ENCODE assay signal across 8 cellular contexts in genomic region chr18:47754311-47755101, GRCh38.
DNase-seq lines count a peak whose midpoint lies in the region; ATAC-seq and TF ChIP-seq lines count a peak whose summit lies in the region.

No MANE protein-coding gene starts in this region.

- H3K9me3 ChIP-seq in right lobe of liver = no peaks in the 10 kb centered on the region

- intact Hi-C loops in right lobe of liver (cut with DNase I) = loop anchor here in 1 of 2 donors (10.0 kb wide), 2 partner anchors 530 to 650 kb away; no protein-coding TSS in a partner anchor

- H3K27me3 ChIP-seq in brain microvascular endothelial cell (replicated peaks) = no peaks in the 10 kb centered on the region
- no peaks in the 10 kb centered on the region for H3K27me3 ChIP-seq in right lobe of liver

- in situ Hi-C loops in brain microvascular endothelial cell (cut with HindIII; ENCODE audit: low pct_ligation_motif_present, low sequenced_read_pairs) = no loop called here

- H3K27ac Mint-ChIP-seq in T-cell = no peak overlapping the region
- no peak overlapping the region for H3K27ac Mint-ChIP-seq in type B pancreatic cell

- H3K36me3 ChIP-seq in brain microvascular endothelial cell (replicated peaks) (no peaks in the 10 kb centered on the region), right lobe of liver (no peaks in the 10 kb centered on the region)

- H3K4me1 ChIP-seq in right lobe of liver = no peaks in the 10 kb centered on the region

- H3K4me1 Mint-ChIP-seq in T-cell (peaks cover under 1 to 5% (median 2%) of the 10 kb centered on the region in 3 donors), type B pancreatic cell (ENCODE audit: unreplicated experiment) (peaks cover 4% of the 10 kb centered on the region)

- CTCF ChIA-PET in T-cell (lab: Charles Lee) = interaction anchor here (0.6 to 1.8 kb wide), 10 partner anchors 9 to 665 kb away, joined by 3 to 9 read pairs (median 3); no protein-coding TSS in a partner anchor

- H3K36me3 Mint-ChIP-seq in T-cell (peaks cover 2% of the 10 kb centered on the region), type B pancreatic cell (no peaks in the 10 kb centered on the region)

- H3K27me3 Mint-ChIP-seq in T-cell (peaks cover 20 to 30% of the 10 kb centered on the region in 2 donors), type B pancreatic cell (peaks cover 44% of the 10 kb centered on the region)

- DNase-seq in EH (ENCODE audit: low read depth) (peak; percentile 15), LoVo (ENCODE audit: low spot score) (peak; percentile 9), T-cell (peak in 22 of 34 experiments; percentile 9 to 42 (median 24)), brain microvascular endothelial cell (no peak), right lobe of liver (peak in 1 of 3 donors; percentile 44), type B pancreatic cell (ENCODE audit: extremely low spot score, unreplicated experiment) (peak; percentile 77)

- H3K4me3 Mint-ChIP-seq in T-cell = no peak overlapping the region
- H3K4me3 Mint-ChIP-seq in type B pancreatic cell = no peak overlapping the region

- no peak overlapping the region for H3K4me3 ChIP-seq in brain microvascular endothelial cell (ENCODE audit: low read depth, low read length)
- H3K4me3 ChIP-seq in right lobe of liver = no peak overlapping the region

- H3K9me3 Mint-ChIP-seq in T-cell (peaks cover 0 to 10% (median 2%) of the 10 kb centered on the region in 3 donors), type B pancreatic cell (no peaks in the 10 kb centered on the region)

- POLR2A ChIA-PET in T-cell (lab: Charles Lee) = interaction anchor here in 1 of 2 donors (0.5 kb wide), 1 partner anchor 1157 kb away, joined by 3 read pairs; no protein-coding TSS in a partner anchor

- TF ChIP-seq CTCF in brain microvascular endothelial cell (IDR thresholded peaks at IDR 0.05; ENCODE audit: low read depth, low read length, missing control alignments) = peak; percentile 82
- TF ChIP-seq CTCF in right lobe of liver (IDR thresholded peaks at IDR 0.05) = peak; percentile 31 to 78 (median 67)
- TF ChIP-seq CTCF in type B pancreatic cell (conservative IDR thresholded peaks at IDR 0.05) = peak; percentile 87

- no peak overlapping the region for H3K27ac ChIP-seq in brain microvascular endothelial cell
- H3K27ac ChIP-seq in right lobe of liver = no peak overlapping the region

- 6% methylated on average over 9 of the region's 29 CpGs for WGBS in right lobe of liver (ENCODE audit: insufficient coverage, low coverage, low lambda C conversion rate, missing lambda C conversion rate)

- ATAC-seq in T-cell (replicated peaks in 1 of 4) = peak in 2 of 4 experiments; percentile 47 to 53
- ATAC-seq in right lobe of liver = peak; percentile 51 to 64 (median 54)
- ATAC-seq in HG03159 (IDR thresholded peaks at IDR 0.05; ENCODE audit: unreplicated experiment) = no peak
- ATAC-seq in HG03521 (IDR thresholded peaks at IDR 0.05; ENCODE audit: unreplicated experiment) = no peak

- TF ChIP-seq POLR2A in right lobe of liver (IDR thresholded peaks at IDR 0.05) = no peak

Comparison
In these comparisons a context has a peak if more than half of its experiments do, and no peak if none do; other contexts are left out.
1. ATAC-seq: peak in right lobe of liver (4 of 4); none in HG03159 (single experiment) and HG03521 (single experiment).
2. Peak in every context shown above with its lines, with median percentiles within 50 percentile points of each other: CTCF ChIP-seq.